Comparison of ENCODE assay signal across 1 cellular context in the genomic region with DNA sequence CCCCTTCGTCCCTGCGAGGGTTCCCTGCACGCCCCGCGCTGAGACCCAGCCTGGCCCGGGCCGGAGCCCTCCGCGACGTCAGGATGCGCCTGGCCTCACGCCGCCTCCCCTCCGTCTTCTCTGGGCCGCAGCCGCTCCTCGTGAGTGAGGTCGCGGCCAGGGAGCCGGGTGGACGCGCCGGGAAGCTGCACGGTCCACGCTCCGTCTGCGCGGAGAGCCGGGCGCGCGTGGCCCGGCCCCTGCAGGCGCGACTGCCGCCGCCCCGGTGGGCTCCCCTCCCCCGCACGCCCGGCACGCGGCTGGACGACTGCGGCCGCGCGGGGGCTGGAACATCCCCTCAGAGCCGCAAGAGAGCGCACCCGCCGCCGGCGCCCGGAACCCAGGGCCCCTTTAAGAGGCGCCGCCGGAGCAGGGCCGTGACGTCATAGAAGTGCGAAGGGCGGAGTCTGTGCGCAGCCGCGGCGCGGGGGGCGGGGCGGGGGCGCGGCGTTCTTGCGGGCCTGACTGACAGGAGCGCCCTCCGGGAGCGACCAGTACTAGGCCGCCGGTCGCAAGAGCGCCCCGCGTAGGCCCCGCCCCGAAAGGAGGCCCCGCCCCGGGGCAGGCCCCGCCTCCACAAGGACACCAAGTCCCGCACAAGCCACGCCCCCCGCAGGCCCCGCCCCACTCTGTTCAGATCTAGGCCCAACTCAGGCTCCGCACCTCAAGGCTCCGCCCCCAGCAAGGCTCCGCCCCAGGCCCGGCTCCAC.
TF ChIP-seq lines count a peak whose summit lies in the region.

No MANE protein-coding gene starts in this region.

TF ChIP-seq in HepG2, 621 proteins besides CTCF, POLR2A, EP300 and RAD21 (continued from another document and continues in another):
- TF ChIP-seq, protein P1, sequence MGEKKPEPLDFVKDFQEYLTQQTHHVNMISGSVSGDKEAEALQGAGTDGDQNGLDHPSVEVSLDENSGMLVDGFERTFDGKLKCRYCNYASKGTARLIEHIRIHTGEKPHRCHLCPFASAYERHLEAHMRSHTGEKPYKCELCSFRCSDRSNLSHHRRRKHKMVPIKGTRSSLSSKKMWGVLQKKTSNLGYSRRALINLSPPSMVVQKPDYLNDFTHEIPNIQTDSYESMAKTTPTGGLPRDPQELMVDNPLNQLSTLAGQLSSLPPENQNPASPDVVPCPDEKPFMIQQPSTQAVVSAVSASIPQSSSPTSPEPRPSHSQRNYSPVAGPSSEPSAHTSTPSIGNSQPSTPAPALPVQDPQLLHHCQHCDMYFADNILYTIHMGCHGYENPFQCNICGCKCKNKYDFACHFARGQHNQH (CRISPR knock-in tag; IDR thresholded peaks at IDR 0.05), result no peak; the same call in 1 of the 2 replicates
- TF ChIP-seq CBX2 (IDR thresholded peaks at IDR 0.05; ENCODE audit: low read depth, low read length) (no peak), CBX2 (CRISPR knock-in tag; IDR thresholded peaks at IDR 0.05; ENCODE audit: low read depth) (no peak), ZBTB8A (CRISPR knock-in tag; IDR thresholded peaks at IDR 0.05; ENCODE audit: borderline replicate concordance, low read depth) (no peak), DMAP1 (CRISPR knock-in tag; IDR thresholded peaks at IDR 0.05) (no peak), SP5 (CRISPR knock-in tag; IDR thresholded peaks at IDR 0.05; ENCODE audit: borderline replicate concordance, low read depth) (0 out of 2 replicates have a peak, but pooled peaks have one; percentile 13), FOXK1 (CRISPR knock-in tag; IDR thresholded peaks at IDR 0.05; ENCODE audit: borderline replicate concordance, low read depth) (no peak), RFXAP (CRISPR knock-in tag; IDR thresholded peaks at IDR 0.05; ENCODE audit: borderline replicate concordance) (no peak), JDP2 (CRISPR knock-in tag; IDR thresholded peaks at IDR 0.05; ENCODE audit: borderline replicate concordance) (no peak), SMAD9 (CRISPR knock-in tag; IDR thresholded peaks at IDR 0.05) (no peak), TEAD3 (CRISPR knock-in tag; optimal IDR thresholded peaks at IDR 0.05; ENCODE audit: borderline replicate concordance) (no peak), ZNF777 (CRISPR knock-in tag; IDR thresholded peaks at IDR 0.05) (peak; percentile 50), KLF12 (CRISPR knock-in tag; IDR thresholded peaks at IDR 0.05; ENCODE audit: borderline replicate concordance) (peak; percentile 37; the same call in 1 of the 2 replicates), ZNF205 (CRISPR knock-in tag; IDR thresholded peaks at IDR 0.05) (no peak), TMF1 (CRISPR knock-in tag; IDR thresholded peaks at IDR 0.05; ENCODE audit: low read depth) (no peak; the same call in 1 of the 2 replicates), HOXA7 (CRISPR knock-in tag; IDR thresholded peaks at IDR 0.05) (no peak), ZNF841 (CRISPR knock-in tag; IDR thresholded peaks at IDR 0.05; ENCODE audit: borderline replicate concordance) (no peak), HMGA1 (CRISPR knock-in tag; conservative IDR thresholded peaks at IDR 0.05) (no peak), KLF13 (CRISPR knock-in tag; IDR thresholded peaks at IDR 0.05) (no peak), PRPF4 (IDR thresholded peaks at IDR 0.05; ENCODE audit: low read depth, low read length, poor library complexity, severe bottlenecking) (no peak), ZNF224 (CRISPR knock-in tag; IDR thresholded peaks at IDR 0.05) (no peak), JUN (CRISPR knock-in tag; IDR thresholded peaks at IDR 0.05) (no peak)
- TF ChIP-seq, protein P2, sequence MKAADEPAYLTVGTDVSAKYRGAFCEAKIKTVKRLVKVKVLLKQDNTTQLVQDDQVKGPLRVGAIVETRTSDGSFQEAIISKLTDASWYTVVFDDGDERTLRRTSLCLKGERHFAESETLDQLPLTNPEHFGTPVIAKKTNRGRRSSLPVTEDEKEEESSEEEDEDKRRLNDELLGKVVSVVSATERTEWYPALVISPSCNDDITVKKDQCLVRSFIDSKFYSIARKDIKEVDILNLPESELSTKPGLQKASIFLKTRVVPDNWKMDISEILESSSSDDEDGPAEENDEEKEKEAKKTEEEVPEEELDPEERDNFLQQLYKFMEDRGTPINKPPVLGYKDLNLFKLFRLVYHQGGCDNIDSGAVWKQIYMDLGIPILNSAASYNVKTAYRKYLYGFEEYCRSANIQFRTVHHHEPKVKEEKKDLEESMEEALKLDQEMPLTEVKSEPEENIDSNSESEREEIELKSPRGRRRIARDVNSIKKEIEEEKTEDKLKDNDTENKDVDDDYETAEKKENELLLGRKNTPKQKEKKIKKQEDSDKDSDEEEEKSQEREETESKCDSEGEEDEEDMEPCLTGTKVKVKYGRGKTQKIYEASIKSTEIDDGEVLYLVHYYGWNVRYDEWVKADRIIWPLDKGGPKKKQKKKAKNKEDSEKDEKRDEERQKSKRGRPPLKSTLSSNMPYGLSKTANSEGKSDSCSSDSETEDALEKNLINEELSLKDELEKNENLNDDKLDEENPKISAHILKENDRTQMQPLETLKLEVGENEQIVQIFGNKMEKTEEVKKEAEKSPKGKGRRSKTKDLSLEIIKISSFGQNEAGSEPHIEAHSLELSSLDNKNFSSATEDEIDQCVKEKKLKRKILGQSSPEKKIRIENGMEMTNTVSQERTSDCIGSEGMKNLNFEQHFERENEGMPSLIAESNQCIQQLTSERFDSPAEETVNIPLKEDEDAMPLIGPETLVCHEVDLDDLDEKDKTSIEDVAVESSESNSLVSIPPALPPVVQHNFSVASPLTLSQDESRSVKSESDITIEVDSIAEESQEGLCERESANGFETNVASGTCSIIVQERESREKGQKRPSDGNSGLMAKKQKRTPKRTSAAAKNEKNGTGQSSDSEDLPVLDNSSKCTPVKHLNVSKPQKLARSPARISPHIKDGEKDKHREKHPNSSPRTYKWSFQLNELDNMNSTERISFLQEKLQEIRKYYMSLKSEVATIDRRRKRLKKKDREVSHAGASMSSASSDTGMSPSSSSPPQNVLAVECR (CRISPR knock-in tag; IDR thresholded peaks at IDR 0.05; ENCODE audit: borderline replicate concordance), result peak; percentile 37
- TF ChIP-seq, protein P3, sequence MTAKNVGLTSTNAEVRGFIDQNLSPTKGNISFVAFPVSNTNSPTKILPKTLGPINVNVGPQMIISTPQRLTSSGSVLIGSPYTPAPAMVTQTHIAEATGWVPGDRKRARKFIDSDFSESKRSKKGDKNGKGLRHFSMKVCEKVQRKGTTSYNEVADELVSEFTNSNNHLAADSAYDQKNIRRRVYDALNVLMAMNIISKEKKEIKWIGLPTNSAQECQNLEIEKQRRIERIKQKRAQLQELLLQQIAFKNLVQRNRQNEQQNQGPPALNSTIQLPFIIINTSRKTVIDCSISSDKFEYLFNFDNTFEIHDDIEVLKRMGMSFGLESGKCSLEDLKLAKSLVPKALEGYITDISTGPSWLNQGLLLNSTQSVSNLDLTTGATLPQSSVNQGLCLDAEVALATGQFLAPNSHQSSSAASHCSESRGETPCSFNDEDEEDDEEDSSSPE (CRISPR knock-in tag; IDR thresholded peaks at IDR 0.05), result no peak
- TF ChIP-seq, protein P4, sequence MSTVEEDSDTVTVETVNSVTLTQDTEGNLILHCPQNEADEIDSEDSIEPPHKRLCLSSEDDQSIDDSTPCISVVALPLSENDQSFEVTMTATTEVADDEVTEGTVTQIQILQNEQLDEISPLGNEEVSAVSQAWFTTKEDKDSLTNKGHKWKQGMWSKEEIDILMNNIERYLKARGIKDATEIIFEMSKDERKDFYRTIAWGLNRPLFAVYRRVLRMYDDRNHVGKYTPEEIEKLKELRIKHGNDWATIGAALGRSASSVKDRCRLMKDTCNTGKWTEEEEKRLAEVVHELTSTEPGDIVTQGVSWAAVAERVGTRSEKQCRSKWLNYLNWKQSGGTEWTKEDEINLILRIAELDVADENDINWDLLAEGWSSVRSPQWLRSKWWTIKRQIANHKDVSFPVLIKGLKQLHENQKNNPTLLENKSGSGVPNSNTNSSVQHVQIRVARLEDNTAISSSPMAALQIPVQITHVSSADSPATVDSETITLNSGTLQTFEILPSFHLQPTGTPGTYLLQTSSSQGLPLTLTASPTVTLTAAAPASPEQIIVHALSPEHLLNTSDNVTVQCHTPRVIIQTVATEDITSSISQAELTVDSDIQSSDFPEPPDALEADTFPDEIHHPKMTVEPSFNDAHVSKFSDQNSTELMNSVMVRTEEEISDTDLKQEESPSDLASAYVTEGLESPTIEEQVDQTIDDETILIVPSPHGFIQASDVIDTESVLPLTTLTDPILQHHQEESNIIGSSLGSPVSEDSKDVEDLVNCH (CRISPR knock-in tag; IDR thresholded peaks at IDR 0.05), result no peak
- TF ChIP-seq, protein P5, sequence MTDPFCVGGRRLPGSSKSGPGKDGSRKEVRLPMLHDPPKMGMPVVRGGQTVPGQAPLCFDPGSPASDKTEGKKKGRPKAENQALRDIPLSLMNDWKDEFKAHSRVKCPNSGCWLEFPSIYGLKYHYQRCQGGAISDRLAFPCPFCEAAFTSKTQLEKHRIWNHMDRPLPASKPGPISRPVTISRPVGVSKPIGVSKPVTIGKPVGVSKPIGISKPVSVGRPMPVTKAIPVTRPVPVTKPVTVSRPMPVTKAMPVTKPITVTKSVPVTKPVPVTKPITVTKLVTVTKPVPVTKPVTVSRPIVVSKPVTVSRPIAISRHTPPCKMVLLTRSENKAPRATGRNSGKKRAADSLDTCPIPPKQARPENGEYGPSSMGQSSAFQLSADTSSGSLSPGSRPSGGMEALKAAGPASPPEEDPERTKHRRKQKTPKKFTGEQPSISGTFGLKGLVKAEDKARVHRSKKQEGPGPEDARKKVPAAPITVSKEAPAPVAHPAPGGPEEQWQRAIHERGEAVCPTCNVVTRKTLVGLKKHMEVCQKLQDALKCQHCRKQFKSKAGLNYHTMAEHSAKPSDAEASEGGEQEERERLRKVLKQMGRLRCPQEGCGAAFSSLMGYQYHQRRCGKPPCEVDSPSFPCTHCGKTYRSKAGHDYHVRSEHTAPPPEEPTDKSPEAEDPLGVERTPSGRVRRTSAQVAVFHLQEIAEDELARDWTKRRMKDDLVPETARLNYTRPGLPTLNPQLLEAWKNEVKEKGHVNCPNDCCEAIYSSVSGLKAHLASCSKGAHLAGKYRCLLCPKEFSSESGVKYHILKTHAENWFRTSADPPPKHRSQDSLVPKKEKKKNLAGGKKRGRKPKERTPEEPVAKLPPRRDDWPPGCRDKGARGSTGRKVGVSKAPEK (CRISPR knock-in tag; IDR thresholded peaks at IDR 0.05; ENCODE audit: borderline replicate concordance), result no peak
- TF ChIP-seq, protein P6, sequence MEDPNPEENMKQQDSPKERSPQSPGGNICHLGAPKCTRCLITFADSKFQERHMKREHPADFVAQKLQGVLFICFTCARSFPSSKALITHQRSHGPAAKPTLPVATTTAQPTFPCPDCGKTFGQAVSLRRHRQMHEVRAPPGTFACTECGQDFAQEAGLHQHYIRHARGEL (CRISPR knock-in tag; IDR thresholded peaks at IDR 0.05), result no peak
- TF ChIP-seq, protein P7, sequence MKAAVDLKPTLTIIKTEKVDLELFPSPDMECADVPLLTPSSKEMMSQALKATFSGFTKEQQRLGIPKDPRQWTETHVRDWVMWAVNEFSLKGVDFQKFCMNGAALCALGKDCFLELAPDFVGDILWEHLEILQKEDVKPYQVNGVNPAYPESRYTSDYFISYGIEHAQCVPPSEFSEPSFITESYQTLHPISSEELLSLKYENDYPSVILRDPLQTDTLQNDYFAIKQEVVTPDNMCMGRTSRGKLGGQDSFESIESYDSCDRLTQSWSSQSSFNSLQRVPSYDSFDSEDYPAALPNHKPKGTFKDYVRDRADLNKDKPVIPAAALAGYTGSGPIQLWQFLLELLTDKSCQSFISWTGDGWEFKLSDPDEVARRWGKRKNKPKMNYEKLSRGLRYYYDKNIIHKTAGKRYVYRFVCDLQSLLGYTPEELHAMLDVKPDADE (CRISPR knock-in tag; IDR thresholded peaks at IDR 0.05), result no peak
- TF ChIP-seq, protein P8, sequence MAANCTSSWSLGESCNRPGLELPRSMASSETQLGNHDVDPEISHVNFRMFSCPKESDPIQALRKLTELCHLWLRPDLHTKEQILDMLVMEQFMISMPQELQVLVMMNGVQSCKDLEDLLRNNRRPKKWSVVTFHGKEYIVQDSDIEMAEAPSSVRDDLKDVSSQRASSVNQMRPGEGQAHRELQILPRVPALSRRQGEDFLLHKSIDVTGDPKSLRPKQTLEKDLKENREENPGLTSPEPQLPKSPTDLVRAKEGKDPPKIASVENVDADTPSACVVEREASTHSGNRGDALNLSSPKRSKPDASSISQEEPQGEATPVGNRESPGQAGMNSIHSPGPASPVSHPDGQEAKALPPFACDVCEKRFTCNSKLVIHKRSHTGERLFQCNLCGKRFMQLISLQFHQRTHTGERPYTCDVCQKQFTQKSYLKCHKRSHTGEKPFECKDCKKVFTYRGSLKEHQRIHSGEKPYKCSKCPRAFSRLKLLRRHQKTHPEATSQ (CRISPR knock-in tag; IDR thresholded peaks at IDR 0.05; ENCODE audit: borderline replicate concordance), result no peak
- TF ChIP-seq, protein P9, sequence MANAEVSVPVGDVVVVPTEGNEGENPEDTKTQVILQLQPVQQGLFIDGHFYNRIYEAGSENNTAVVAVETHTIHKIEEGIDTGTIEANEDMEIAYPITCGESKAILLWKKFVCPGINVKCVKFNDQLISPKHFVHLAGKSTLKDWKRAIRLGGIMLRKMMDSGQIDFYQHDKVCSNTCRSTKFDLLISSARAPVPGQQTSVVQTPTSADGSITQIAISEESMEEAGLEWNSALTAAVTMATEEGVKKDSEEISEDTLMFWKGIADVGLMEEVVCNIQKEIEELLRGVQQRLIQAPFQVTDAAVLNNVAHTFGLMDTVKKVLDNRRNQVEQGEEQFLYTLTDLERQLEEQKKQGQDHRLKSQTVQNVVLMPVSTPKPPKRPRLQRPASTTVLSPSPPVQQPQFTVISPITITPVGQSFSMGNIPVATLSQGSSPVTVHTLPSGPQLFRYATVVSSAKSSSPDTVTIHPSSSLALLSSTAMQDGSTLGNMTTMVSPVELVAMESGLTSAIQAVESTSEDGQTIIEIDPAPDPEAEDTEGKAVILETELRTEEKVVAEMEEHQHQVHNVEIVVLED (CRISPR knock-in tag; IDR thresholded peaks at IDR 0.05; ENCODE audit: borderline replicate concordance), result peak; percentile 74; the same call in 1 of the 2 replicates
- TF ChIP-seq, protein P10, sequence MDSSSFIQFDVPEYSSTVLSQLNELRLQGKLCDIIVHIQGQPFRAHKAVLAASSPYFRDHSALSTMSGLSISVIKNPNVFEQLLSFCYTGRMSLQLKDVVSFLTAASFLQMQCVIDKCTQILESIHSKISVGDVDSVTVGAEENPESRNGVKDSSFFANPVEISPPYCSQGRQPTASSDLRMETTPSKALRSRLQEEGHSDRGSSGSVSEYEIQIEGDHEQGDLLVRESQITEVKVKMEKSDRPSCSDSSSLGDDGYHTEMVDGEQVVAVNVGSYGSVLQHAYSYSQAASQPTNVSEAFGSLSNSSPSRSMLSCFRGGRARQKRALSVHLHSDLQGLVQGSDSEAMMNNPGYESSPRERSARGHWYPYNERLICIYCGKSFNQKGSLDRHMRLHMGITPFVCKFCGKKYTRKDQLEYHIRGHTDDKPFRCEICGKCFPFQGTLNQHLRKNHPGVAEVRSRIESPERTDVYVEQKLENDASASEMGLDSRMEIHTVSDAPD (CRISPR knock-in tag; IDR thresholded peaks at IDR 0.05), result no peak
